ENCODE assay signal across 11 cellular contexts in the genomic region with DNA sequence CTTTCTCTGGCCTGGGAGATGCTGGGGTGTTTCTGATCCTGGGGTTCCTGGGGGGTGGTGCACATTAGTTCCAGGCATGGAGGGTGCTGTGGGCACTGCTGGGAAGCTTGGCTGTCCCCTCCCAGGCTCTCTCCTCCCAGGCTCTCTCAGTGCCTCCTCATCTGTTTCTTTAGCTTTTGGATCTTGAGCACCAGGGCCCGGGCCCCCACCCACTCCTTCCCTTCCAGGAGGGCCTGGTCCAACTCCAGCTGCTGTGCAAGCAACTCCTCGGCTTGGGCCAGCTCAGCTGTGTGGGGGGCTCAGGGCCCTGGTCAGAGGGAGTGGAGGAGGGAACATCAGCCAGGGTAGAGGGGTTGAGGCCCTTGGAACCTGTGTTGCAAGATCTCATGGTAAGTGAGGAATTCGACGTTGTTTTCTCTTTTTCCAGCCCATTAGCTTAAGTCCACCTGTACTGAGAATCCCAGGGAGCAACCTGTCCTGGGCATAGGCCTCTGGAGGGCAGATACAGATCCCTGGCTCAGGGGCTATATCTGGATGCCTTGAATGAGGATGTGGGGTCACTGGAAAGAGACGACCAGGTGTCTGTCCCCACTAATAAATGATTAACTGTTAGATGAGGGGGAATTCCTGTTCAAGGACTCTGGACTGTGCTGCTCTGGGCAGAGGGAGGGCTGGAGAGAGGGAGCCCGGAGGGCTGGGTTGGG.
"Had no signal": no experiment of that assay in that cellular context is flagged by ENCODE, and none has a peak within 500 bp of the region (broad histone marks: within the 10 kb centered on the region; RNA-seq: fewer than 3 reads in every experiment).

No MANE protein-coding gene starts in this region.

- ATAC-seq: gastroesophageal sphincter; natural killer cell treated with Interleukin-12 subunit alpha and Interleukin-12 subunit beta and Interleukin-15 and Interleukin-18, amount 100 ng/mL, for 72 hours had no signal

- H3K4me1 ChIP-seq: gastroesophageal sphincter had no signal

- H3K27me3 ChIP-seq: gastroesophageal sphincter had no signal

- DNase-seq: activated CD4-positive, alpha-beta memory T cell treated with anti-CD3 and anti-CD28 coated beads, Interleukin-2, amount 10 ng/mL, durations not matched to agents 7 days and 5 days; activated CD4-positive, CD25-positive, alpha-beta regulatory T cell treated with anti-CD3 and anti-CD28 coated beads, Interleukin-2, amount 50 U/mL, for 72 hours; activated naive CD4-positive, alpha-beta T cell treated with anti-CD3 and anti-CD28 coated beads for 36 hours; effector CD8-positive, alpha-beta T cell; mammary epithelial cell; stimulated activated CD4-positive, alpha-beta T cell treated with anti-CD3 and anti-CD28 coated beads, Interleukin-15, amount 100 ng/mL, for 24 hours; stimulated activated CD4-positive, alpha-beta T cell treated with anti-CD3 and anti-CD28 coated beads, Interleukin-4, amount 100 ng/mL, for 24 hours; T-helper 9 cell had no signal

- H3K4me3 ChIP-seq: cardiac muscle cell, gastroesophageal sphincter had no signal

- H3K27ac ChIP-seq: cardiac muscle cell, gastroesophageal sphincter had no signal

- H3K36me3 ChIP-seq: cardiac muscle cell, gastroesophageal sphincter had no signal

- H3K9me3 ChIP-seq: gastroesophageal sphincter had no signal
